ENCODE assay signal across 27 cellular contexts in the genomic region with DNA sequence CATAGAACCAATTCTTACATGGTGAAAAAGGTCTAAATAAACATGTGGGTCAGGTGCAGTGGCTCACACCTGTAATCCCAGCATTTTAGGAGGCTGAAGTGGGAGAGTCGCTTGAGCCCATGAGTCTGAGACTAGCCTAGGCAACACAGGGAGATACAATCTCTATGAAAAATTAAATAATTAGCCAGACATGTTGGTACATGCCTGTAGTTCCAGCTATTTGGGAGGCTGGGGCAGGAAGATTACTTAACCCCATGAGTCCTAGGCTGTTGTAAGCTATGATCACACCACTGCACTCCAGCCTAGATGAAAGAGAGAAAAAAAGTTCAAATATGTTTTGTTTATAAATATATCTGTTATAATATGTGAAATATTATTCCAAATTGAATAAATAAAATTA.
"Had no signal": no experiment of that assay in that cellular context is flagged by ENCODE, and none has a peak within 500 bp of the region (broad histone marks: within the 10 kb centered on the region; RNA-seq: fewer than 3 reads in every experiment).

No MANE protein-coding gene starts in this region.

- H3K27ac Mint-ChIP-seq: activated CD4-positive, alpha-beta memory T cell treated with anti-CD3 and anti-CD28 coated beads, Interleukin-2, amount 10 ng/mL, durations not matched to agents 7 days and 5 days; activated CD4-positive, alpha-beta T cell treated with anti-CD3 and anti-CD28 coated beads, Interleukin-2, amount 10 ng/mL, durations not matched to agents 24 days and 14 days; activated CD8-positive, alpha-beta memory T cell treated with anti-CD3 and anti-CD28 coated beads, Interleukin-2, amount 10 ng/mL, durations not matched to agents 7 days and 5 days; activated naive CD8-positive, alpha-beta T cell treated with anti-CD3 and anti-CD28 coated beads, Interleukin-2, amount 50 U/mL, for 24 hours; activated T-helper 1 cell treated with anti-CD3 and anti-CD28 coated beads, Interleukin-12 subunit alpha, Interleukin-12 subunit beta, Interleukin-2, Interleukin-4 antibody, amounts not matched to agents 30 ng/mL and 10 ng/mL and 1 ng/mL, durations not matched to agents 14 hours and 24 hours and 36 hours; brain; effector memory CD8-positive, alpha-beta T cell; mesothelial cell of epicardium; natural killer cell; progenitor cell of endocrine pancreas had no signal

- H3K4me3 Mint-ChIP-seq: activated CD4-positive, alpha-beta memory T cell treated with anti-CD3 and anti-CD28 coated beads, Interleukin-2, amount 10 ng/mL, durations not matched to agents 7 days and 5 days; activated CD4-positive, alpha-beta T cell treated with anti-CD3 and anti-CD28 coated beads, Interleukin-2, amount 10 ng/mL, durations not matched to agents 24 days and 14 days; activated CD8-positive, alpha-beta memory T cell treated with anti-CD3 and anti-CD28 coated beads, Interleukin-2, amount 10 ng/mL, durations not matched to agents 7 days and 5 days; activated naive CD8-positive, alpha-beta T cell treated with anti-CD3 and anti-CD28 coated beads, Interleukin-2, amount 50 U/mL, for 24 hours; activated T-helper 1 cell treated with anti-CD3 and anti-CD28 coated beads, Interleukin-12 subunit alpha, Interleukin-12 subunit beta, Interleukin-2, Interleukin-4 antibody, amounts not matched to agents 30 ng/mL and 10 ng/mL and 1 ng/mL, durations not matched to agents 14 hours and 24 hours and 36 hours; brain; central memory CD8-positive, alpha-beta T cell; effector memory CD8-positive, alpha-beta T cell; mesothelial cell of epicardium; natural killer cell had no signal

- H3K36me3 ChIP-seq: colonic mucosa, left lung, spleen, thoracic aorta, upper lobe of left lung had no signal

- H3K36me3 Mint-ChIP-seq: activated CD8-positive, alpha-beta memory T cell treated with anti-CD3 and anti-CD28 coated beads, Interleukin-2, amount 10 ng/mL, durations not matched to agents 7 days and 5 days; brain; mesothelial cell of epicardium; natural killer cell had no signal

- H3K27me3 Mint-ChIP-seq: activated CD4-positive, alpha-beta memory T cell treated with anti-CD3 and anti-CD28 coated beads, Interleukin-2, amount 10 ng/mL, durations not matched to agents 7 days and 5 days; activated CD4-positive, alpha-beta T cell treated with anti-CD3 and anti-CD28 coated beads, Interleukin-2, amount 10 ng/mL, durations not matched to agents 24 days and 14 days; activated CD8-positive, alpha-beta memory T cell treated with anti-CD3 and anti-CD28 coated beads, Interleukin-2, amount 10 ng/mL, durations not matched to agents 7 days and 5 days; activated naive CD8-positive, alpha-beta T cell treated with anti-CD3 and anti-CD28 coated beads, Interleukin-2, amount 50 U/mL, for 24 hours; brain; central memory CD8-positive, alpha-beta T cell; effector memory CD8-positive, alpha-beta T cell; progenitor cell of endocrine pancreas had no signal

- ATAC-seq: activated CD4-positive, CD25-positive, alpha-beta regulatory T cell treated with anti-CD3 and anti-CD28 coated beads, Interleukin-2, amount 50 U/mL, for 24 hours; activated CD8-positive, alpha-beta memory T cell treated with anti-CD3 and anti-CD28 coated beads, Interleukin-2, amount 10 ng/mL, durations not matched to agents 7 days and 5 days; activated naive CD8-positive, alpha-beta T cell treated with anti-CD3 and anti-CD28 coated beads, Interleukin-2, amount 50 U/mL, for 24 hours; effector memory CD8-positive, alpha-beta T cell; left lung; natural killer cell had no signal

- H3K9me3 Mint-ChIP-seq: activated CD4-positive, alpha-beta T cell treated with anti-CD3 and anti-CD28 coated beads, Interleukin-2, amount 10 ng/mL, durations not matched to agents 24 days and 14 days; activated naive CD8-positive, alpha-beta T cell treated with anti-CD3 and anti-CD28 coated beads, Interleukin-2, amount 50 U/mL, for 24 hours; activated T-helper 1 cell treated with anti-CD3 and anti-CD28 coated beads, Interleukin-12 subunit alpha, Interleukin-12 subunit beta, Interleukin-2, Interleukin-4 antibody, amounts not matched to agents 30 ng/mL and 10 ng/mL and 1 ng/mL, durations not matched to agents 14 hours and 24 hours and 36 hours; brain; mesothelial cell of epicardium had no signal

- H3K4me3 ChIP-seq: colonic mucosa, dorsolateral prefrontal cortex, left lung, lung, spleen, thoracic aorta, upper lobe of left lung had no signal

- H3K9me3 ChIP-seq: colonic mucosa, left lung, spleen, thoracic aorta, upper lobe of left lung had no signal

- DNase-seq: activated CD4-positive, alpha-beta memory T cell treated with anti-CD3 and anti-CD28 coated beads, Interleukin-2, amount 10 ng/mL, durations not matched to agents 7 days and 5 days; activated CD4-positive, alpha-beta T cell treated with anti-CD3 and anti-CD28 coated beads, Interleukin-2, amount 10 ng/mL, durations not matched to agents 24 days and 14 days; activated CD8-positive, alpha-beta memory T cell treated with anti-CD3 and anti-CD28 coated beads, Interleukin-2, amount 10 ng/mL, durations not matched to agents 7 days and 5 days; activated gamma-delta T cell; activated naive CD4-positive, alpha-beta T cell treated with anti-CD3 and anti-CD28 coated beads, Interleukin-2, amount 50 U/mL, for 16 hours; activated naive CD8-positive, alpha-beta T cell treated with anti-CD3 and anti-CD28 coated beads, Interleukin-2, amount 50 U/mL, for 24 hours; activated T-cell treated with anti-CD3 and anti-CD28 coated beads for 4 hours; aorta; colonic mucosa; dorsolateral prefrontal cortex; effector memory CD8-positive, alpha-beta T cell; kidney glomerular epithelial cell; left lung; natural killer cell; retina; spleen; stimulated activated CD4-positive, alpha-beta T cell treated with anti-CD3 and anti-CD28 coated beads, Interleukin-4, amount 100 ng/mL, for 1 hour; stimulated activated naive CD4-positive, alpha-beta T cell; upper lobe of left lung had no signal

- H3K27ac ChIP-seq: colonic mucosa, dorsolateral prefrontal cortex, left lung, spleen, thoracic aorta, upper lobe of left lung had no signal

- H3K27me3 ChIP-seq: colonic mucosa, dorsolateral prefrontal cortex, left lung, spleen, upper lobe of left lung had no signal

- H3K4me1 ChIP-seq: colonic mucosa, left lung, spleen, upper lobe of left lung had no signal

- H3K4me1 Mint-ChIP-seq: activated CD4-positive, alpha-beta memory T cell treated with anti-CD3 and anti-CD28 coated beads, Interleukin-2, amount 10 ng/mL, durations not matched to agents 7 days and 5 days; activated CD4-positive, alpha-beta T cell treated with anti-CD3 and anti-CD28 coated beads, Interleukin-2, amount 10 ng/mL, durations not matched to agents 24 days and 14 days; activated CD8-positive, alpha-beta memory T cell treated with anti-CD3 and anti-CD28 coated beads, Interleukin-2, amount 10 ng/mL, durations not matched to agents 7 days and 5 days; activated naive CD8-positive, alpha-beta T cell treated with anti-CD3 and anti-CD28 coated beads, Interleukin-2, amount 50 U/mL, for 24 hours; central memory CD8-positive, alpha-beta T cell; natural killer cell had no signal
